ENCODE assay signal across 8 cellular contexts in the genomic region with DNA sequence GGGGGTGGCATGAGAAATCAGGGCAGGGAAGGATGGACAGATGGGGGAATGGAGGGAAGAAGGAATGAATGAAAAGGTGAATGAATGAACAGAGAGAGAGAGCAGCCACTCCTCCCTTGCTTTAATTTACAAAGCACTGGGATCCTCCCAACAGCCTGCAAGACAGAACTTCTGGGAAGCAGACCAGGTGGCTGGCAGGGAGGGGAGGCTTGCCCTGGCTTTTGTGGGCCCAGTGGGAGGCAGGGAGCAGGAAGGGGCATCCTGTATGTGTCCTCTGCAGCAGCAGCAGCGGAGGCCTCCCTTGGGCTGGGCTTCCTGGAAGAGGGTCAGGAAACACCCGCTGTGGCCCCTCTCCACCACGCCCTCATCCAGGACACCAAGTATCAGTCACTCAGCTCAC. TPM values are rescaled to one million over a fixed set of nuclear protein-coding genes. Genes with fewer than 3 reads are reported as not detected.
DNase-seq lines count a peak whose midpoint lies in the region; ATAC-seq, FAIRE-seq and TF ChIP-seq lines count a peak whose summit lies in the region.
"Not testable (repeated sequence)": the region's sequence is repeated elsewhere in the genome, so short reads cannot be mapped to it uniquely, and the experiment has no call there.

No MANE protein-coding gene starts in this region.

- not testable (repeated sequence) for TF ChIP-seq EP300 in esophagus muscularis mucosa (IDR thresholded peaks at IDR 0.05)

- H3K27ac Mint-ChIP-seq in astrocyte (ENCODE audit: unreplicated experiment) = not testable (repeated sequence)

- H3K27me3 ChIP-seq in DOHH2 (ENCODE audit: control insufficient read depth, low read length); WERI-Rb-1 (ENCODE audit: insufficient read depth, low read depth, severe bottlenecking); astrocyte (ENCODE audit: insufficient read depth, low read length); esophagus muscularis mucosa; thyroid gland: not testable (repeated sequence)

- not testable (repeated sequence) for H3K9me3 ChIP-seq in DOHH2 (ENCODE audit: control insufficient read depth, insufficient read depth, low read length); WERI-Rb-1 (ENCODE audit: severe bottlenecking); astrocyte (ENCODE audit: insufficient read depth, low read depth, low read length); esophagus muscularis mucosa; kidney (ENCODE audit: control insufficient read depth in 1 of 2, low read length in 2 of 2); thyroid gland

- not testable (repeated sequence) for H3K4me3 Mint-ChIP-seq in astrocyte (ENCODE audit: unreplicated experiment)

- not testable (repeated sequence) for H3K79me2 ChIP-seq in DOHH2 (ENCODE audit: control insufficient read depth, low read length); astrocyte (ENCODE audit: insufficient read depth, low read length)

- not testable (repeated sequence) for H3K36me3 Mint-ChIP-seq in astrocyte (ENCODE audit: low read depth, unreplicated experiment)

- not testable (repeated sequence) for H3K27me3 Mint-ChIP-seq in astrocyte (ENCODE audit: low read depth, unreplicated experiment)

- H3K4me1 ChIP-seq in DOHH2 (ENCODE audit: control insufficient read depth, low read length) = peaks cover 24% of the 10 kb centered on the region
- H3K4me1 ChIP-seq in astrocyte (ENCODE audit: insufficient read depth, low read length) = peaks cover 41% of the 10 kb centered on the region
- H3K4me1 ChIP-seq in esophagus muscularis mucosa = peaks cover 35 to 56% (median 53%) of the 10 kb centered on the region in 4 donors
- peaks cover 5 to 11% of the 10 kb centered on the region in 2 donors for H3K4me1 ChIP-seq in kidney (ENCODE audit: control insufficient read depth in 1 of 2, insufficient read depth in 1 of 2, low read depth in 1 of 2, low read length in 2 of 2)
- peaks cover 34 to 59% of the 10 kb centered on the region in 2 donors for H3K4me1 ChIP-seq in thyroid gland

- DNase-seq in NCI-H2171 (lab: John Stamatoyannopoulos, UW) (peak; percentile 32), kidney (peak; percentile 87), thyroid gland (peak; percentile 32 to 46)
- DNase-seq in WERI-Rb-1; astrocyte (ENCODE audit: low read depth); esophagus muscularis mucosa (ENCODE audit: extremely low spot score); omental fat pad (ENCODE audit: low spot score): not testable (repeated sequence)

- peaks cover 17% of the 10 kb centered on the region for H3K4me1 Mint-ChIP-seq in astrocyte (ENCODE audit: low read depth, unreplicated experiment)

- peak; percentile 26 for ATAC-seq in omental fat pad (ENCODE audit: low FRiP score)

- H3K4me2 ChIP-seq in DOHH2 (ENCODE audit: low read length) (peak overlapping the region; percentile 82), astrocyte (ENCODE audit: low read length) (peak overlapping the region; percentile 48)

- H2AFZ ChIP-seq in astrocyte (ENCODE audit: low read depth, low read length) = not testable (repeated sequence)

- H3K9ac ChIP-seq in astrocyte (ENCODE audit: low read length); kidney (ENCODE audit: low read length in 2 of 2): not testable (repeated sequence)

- H3K27ac ChIP-seq in DOHH2 (ENCODE audit: low read depth, low read length); astrocyte (ENCODE audit: low read depth, low read length); kidney (ENCODE audit: low read depth in 2 of 2, low read length in 2 of 2): not testable (repeated sequence)
- H3K27ac ChIP-seq in WERI-Rb-1 = peak overlapping the region; percentile 86
- peak overlapping the region in 2 of 4 donors; percentile 21 to 86 for H3K27ac ChIP-seq in esophagus muscularis mucosa (replicated peaks in 1 of 4)
- H3K27ac ChIP-seq in thyroid gland = peak overlapping the region; percentile 9 to 95 (median 43)

- not testable (repeated sequence) for TF ChIP-seq CTCF in DOHH2 (IDR thresholded peaks at IDR 0.05; ENCODE audit: low read depth, low read length, poor library complexity, severe bottlenecking); WERI-Rb-1 (IDR thresholded peaks at IDR 0.05; ENCODE audit: low read depth, low read length); astrocyte (IDR thresholded peaks at IDR 0.05; ENCODE audit: insufficient read depth, low read depth, low read length); esophagus muscularis mucosa (IDR thresholded peaks at IDR 0.05); kidney (IDR thresholded peaks at IDR 0.05; ENCODE audit: borderline replicate concordance, extremely low read depth, insufficient read depth); omental fat pad (IDR thresholded peaks at IDR 0.05); thyroid gland (IDR thresholded peaks at IDR 0.05)

- H3K36me3 ChIP-seq in DOHH2 (ENCODE audit: control insufficient read depth, low read length); WERI-Rb-1; astrocyte (ENCODE audit: insufficient read depth, low read length); esophagus muscularis mucosa; kidney (ENCODE audit: control insufficient read depth in 1 of 2, insufficient read depth in 2 of 2, low read length in 2 of 2); thyroid gland: not testable (repeated sequence)

- 68% methylated on average over 3 of the region's 3 CpGs for WGBS in esophagus muscularis mucosa
- WGBS in thyroid gland, 2 donors = 38 to 65% methylated on average over 1 to 3 of the region's 3 CpGs

- intact Hi-C loops in esophagus muscularis mucosa (cut with DNase I) = loop anchor here (10.0 kb wide), 1 partner anchor 289 kb away; no protein-coding TSS in a partner anchor
- intact Hi-C loops in kidney (cut with DNase I); thyroid gland (cut with DNase I): not testable (repeated sequence)

- H4K20me1 ChIP-seq in DOHH2 (ENCODE audit: control insufficient read depth, insufficient read depth, low read depth, low read length); astrocyte (ENCODE audit: insufficient read depth, low read length): not testable (repeated sequence)

- H3F3A ChIP-seq in DOHH2 (ENCODE audit: control insufficient read depth, insufficient read depth) = not testable (repeated sequence)

- not testable (repeated sequence) for TF ChIP-seq POLR2A in esophagus muscularis mucosa (IDR thresholded peaks at IDR 0.05; ENCODE audit: low read depth); thyroid gland (IDR thresholded peaks at IDR 0.05)

- FAIRE-seq in astrocyte (lab: Jason Lieb, UNC); kidney (lab: Jason Lieb, UNC): not testable (repeated sequence)

- H3K9me2 ChIP-seq in DOHH2 (replicated peaks; ENCODE audit: control insufficient read depth, low read length) = not testable (repeated sequence)

- H3K4me3 ChIP-seq in DOHH2 (ENCODE audit: low read length) = peak overlapping the region; percentile 67
- H3K4me3 ChIP-seq in WERI-Rb-1 (ENCODE audit: low read depth, low read length) = peak overlapping the region; percentile 8
- not testable (repeated sequence) for H3K4me3 ChIP-seq in astrocyte (ENCODE audit: insufficient read depth, low read depth, low read length); kidney (ENCODE audit: low read length in 2 of 2)
- peak overlapping the region; percentile 37 to 60 (median 44) for H3K4me3 ChIP-seq in esophagus muscularis mucosa
- H3K4me3 ChIP-seq in thyroid gland (replicated peaks in 1 of 3) = peak overlapping the region in 1 of 3 donors; percentile 8

- not testable (repeated sequence) for H3K9me3 Mint-ChIP-seq in astrocyte (ENCODE audit: unreplicated experiment)

RNA-seq across cellular contexts. Expression of a gene that starts 1.5 kb away (rescaled TPM):
- total RNA-seq in astrocyte = 0.64 and 0.89 TPM in 2 replicates
- total RNA-seq in esophagus muscularis mucosa = 10 to 100 TPM; 15.4 to 59.2 (median 37.2) TPM
- 103 TPM for total RNA-seq in kidney
- 63.2 TPM for polyA plus RNA-seq in kidney (ENCODE audit: insufficient read depth, low read depth, low replicate concordance)
- total RNA-seq in omental fat pad = 10 to 100 TPM; 45.4 to 70.6 (median 51.0) TPM
- 10 to 100 TPM; 59.0 to 99.3 (median 86.3) TPM for total RNA-seq in thyroid gland

RNA-seq across cellular contexts. Expression of a gene that starts 27.2 kb away (rescaled TPM):
- total RNA-seq in astrocyte (64.8 and 69.2 TPM in 2 replicates), esophagus muscularis mucosa (100 to 1,000 TPM in 2 of 4 donors, 10 to 100 TPM in 2; 63.6 to 116 (median 90.1) TPM), kidney (65.8 TPM), omental fat pad (10 to 100 TPM; 31.3 to 44.9 (median 35.6) TPM), thyroid gland (100 to 1,000 TPM in 1 of 4 donors, 10 to 100 TPM in 3; 65.2 to 102 (median 69.2) TPM)
- polyA plus RNA-seq in kidney (ENCODE audit: insufficient read depth, low read depth, low replicate concordance) = 11.1 TPM
